ENCODE assay signal across 22 cellular contexts in genomic region chr4:176622251-176622968, GRCh38.
DNase-seq lines count a peak whose midpoint lies in the region; ATAC-seq, FAIRE-seq and TF ChIP-seq lines count a peak whose summit lies in the region.
"Had no signal": no experiment of that assay in that cellular context is flagged by ENCODE, and none has a peak within 500 bp of the region (broad histone marks: within the 10 kb centered on the region; RNA-seq: fewer than 3 reads in every experiment).

No MANE protein-coding gene starts in this region.

- no peak for TF ChIP-seq POLR2A in transverse colon (IDR thresholded peaks at IDR 0.05)

- no peak overlapping the region for H2AFZ ChIP-seq in ACC112 (ENCODE audit: low read length, unreplicated experiment)
- H2AFZ ChIP-seq: parathyroid adenoma had no signal

- H3K27me3 ChIP-seq in ACC112 (ENCODE audit: insufficient read depth, low read length) (no peaks in the 10 kb centered on the region), transverse colon (no peaks in the 10 kb centered on the region)
- H3K27me3 ChIP-seq: heart right ventricle, upper lobe of right lung had no signal

- no peaks in the 10 kb centered on the region for H3K9me3 ChIP-seq in transverse colon
- H3K9me3 ChIP-seq: upper lobe of right lung had no signal

- peak; percentile 46 for FAIRE-seq in HTR-8/SVneo (lab: Jason Lieb, UNC)

- DNase-seq in HTR-8/SVneo (ENCODE audit: insufficient read length, low spot score) (no peak), cardiac fibroblast (ENCODE audit: low read depth in 2 of 2) (peak; percentile 68 to 75), iris pigment epithelial cell (ENCODE audit: low read depth) (peak; percentile 82), UCSD-AML1 (lab: John Stamatoyannopoulos, UW; ENCODE audit: unreplicated experiment) (no peak), transverse colon (no peak)
- DNase-seq: activated CD4-positive, alpha-beta T cell treated with anti-CD3 and anti-CD28 coated beads for 48 hours; activated naive CD8-positive, alpha-beta T cell treated with anti-CD3 and anti-CD28 coated beads, Interleukin-2, amount 50 U/mL, for 24 hours; CD4-positive, alpha-beta memory T cell; heart right ventricle; KG1; NCI-H1092; NCI-H2081; NCI-H524 treated with DMSO at 0.1 percent for 48 hours; SHP77; stimulated activated CD4-positive, alpha-beta T cell treated with anti-CD3 and anti-CD28 coated beads, Interleukin-2, amount 100 ng/mL, for 24 hours; upper lobe of right lung had no signal

- in situ Hi-C loops in transverse colon (cut with MboI; ENCODE audit: low pct_ligation_motif_present in 1 of 4, low pct_unique_long_range_greater_than_20kb in 1 of 4, low sequenced_read_pairs in 3 of 4), result no loop called here

- H3K27ac ChIP-seq in ACC112 (ENCODE audit: low read depth, low read length), result peak overlapping the region; percentile 59
- H3K27ac ChIP-seq in transverse colon, result no peak overlapping the region
- H3K27ac ChIP-seq: heart right ventricle, parathyroid adenoma, upper lobe of right lung had no signal

- H3K4me3 ChIP-seq in ACC112 (ENCODE audit: low read depth, low read length), result no peak overlapping the region
- no peak overlapping the region for H3K4me3 ChIP-seq in cardiac fibroblast (replicated peaks in 1 of 2; ENCODE audit: low read depth in 2 of 2, low read length in 2 of 2)
- H3K4me3 ChIP-seq in transverse colon, result no peak overlapping the region
- H3K4me3 ChIP-seq: heart right ventricle, lung, upper lobe of right lung had no signal

- 27 to 35% methylated on average over 2 of the region's 2 CpGs for WGBS in transverse colon (ENCODE audit: low coverage in 1 of 2), 2 donors

- ATAC-seq in GM21360 (IDR thresholded peaks at IDR 0.05; ENCODE audit: unreplicated experiment) (no peak), GM21423 (IDR thresholded peaks at IDR 0.05; ENCODE audit: unreplicated experiment) (no peak)
- ATAC-seq: activated naive CD8-positive, alpha-beta T cell treated with anti-CD3 and anti-CD28 coated beads, Interleukin-2, amount 50 U/mL, for 24 hours; esophagus mucosa; heart right ventricle; upper lobe of right lung had no signal

- no peak for TF ChIP-seq EP300 in transverse colon (IDR thresholded peaks at IDR 0.05; ENCODE audit: low read depth)

- H3K79me2 ChIP-seq in ACC112 (ENCODE audit: control insufficient read depth, insufficient read depth, low read length, unreplicated experiment), result no peaks in the 10 kb centered on the region
- H3K79me2 ChIP-seq: parathyroid adenoma had no signal

- intact Hi-C loops in transverse colon (cut with DNase I; ENCODE audit: low total_unique reads), result no loop called here

- no peak for TF ChIP-seq CTCF in cardiac fibroblast (IDR thresholded peaks at IDR 0.05; ENCODE audit: low read depth, low read length)
- no peak for TF ChIP-seq CTCF in transverse colon (IDR thresholded peaks at IDR 0.05)

- H3K4me1 ChIP-seq in ACC112 (ENCODE audit: control insufficient read depth, insufficient read depth, low read length, unreplicated experiment) (peaks cover 22% of the 10 kb centered on the region), transverse colon (peaks cover 0 to 3% (median 0%) of the 10 kb centered on the region in 4 donors)
- H3K4me1 ChIP-seq: heart right ventricle, parathyroid adenoma, upper lobe of right lung had no signal

- H3K36me3 ChIP-seq in ACC112 (ENCODE audit: insufficient read depth, low read length), result no peaks in the 10 kb centered on the region
- no peaks in the 10 kb centered on the region for H3K36me3 ChIP-seq in transverse colon
- H3K36me3 ChIP-seq: heart right ventricle, upper lobe of right lung had no signal

Comparison
In these comparisons a context has a peak if more than half of its experiments do, and no peak if none do; other contexts are left out.
1. DNase-seq: peak in cardiac fibroblast (2 of 2) and iris pigment epithelial cell (single experiment); none in HTR-8/SVneo (single experiment), UCSD-AML1 (single experiment) and transverse colon (single experiment).